In genomic region chr9:79471577-79472543, GRCh38 we compare ENCODE assay signal across 8 cellular contexts.
DNase-seq lines count a peak whose midpoint lies in the region; ATAC-seq, FAIRE-seq and TF ChIP-seq lines count a peak whose summit lies in the region.

No MANE protein-coding gene starts in this region.

- in situ Hi-C loops in Panc1 (cut with HindIII; ENCODE audit: low pct_unique_long_range_greater_than_20kb, low sequenced_read_pairs): no loop called here

- no TSS peak for BruUV-seq in Panc1 (replicated peaks; lab: Mats Ljungman, UMichigan)

- H3K27ac Mint-ChIP-seq in osteocyte (ENCODE audit: unreplicated experiment): no peak overlapping the region

- POLR2A ChIA-PET in Panc1 (lab: Charles Lee): no interaction called here

- TF ChIP-seq CTCF in Panc1 (IDR thresholded peaks at IDR 0.05) (peak; percentile 11; the same call in 1 of the 2 replicates), epithelial cell of proximal tubule (conservative IDR thresholded peaks at IDR 0.05; ENCODE audit: low read depth, low read length) (peak; percentile 54), osteocyte (IDR thresholded peaks at IDR 0.05) (peak; percentile 63)

- no peaks in the 10 kb centered on the region for H3K9me3 Mint-ChIP-seq in osteocyte (ENCODE audit: unreplicated experiment)

- CTCF ChIA-PET in Panc1 (lab: Charles Lee): no interaction called here

- DNase-seq in Right ventricle myocardium inferior (ENCODE audit: missing footprints) (no peak), cardiac septum (ENCODE audit: low spot score) (no peak), Panc1 (ENCODE audit: low read depth, low spot score) (no peak), epithelial cell of proximal tubule (ENCODE audit: low read depth) (no peak), osteocyte (ENCODE audit: extremely low spot score, unreplicated experiment) (peak; percentile 84), GM19239 (ENCODE audit: insufficient read length, low spot score) (no peak), NCI-H2107 (lab: John Stamatoyannopoulos, UW) (no peak)

- no peak for FAIRE-seq in GM19239 (lab: Jason Lieb, UNC)

- intact Hi-C loops in Right ventricle myocardium inferior (cut with DNase I): no loop called here
- intact Hi-C loops in cardiac septum (cut with DNase I): no loop called here
- intact Hi-C loops in Panc1 (cut with micrococcal nuclease; ENCODE audit: unreplicated experiment): no loop called here

- H3K4me3 Mint-ChIP-seq in osteocyte (ENCODE audit: unreplicated experiment): no peak overlapping the region

- no peaks in the 10 kb centered on the region for H3K27me3 Mint-ChIP-seq in osteocyte (ENCODE audit: unreplicated experiment)

- no peaks in the 10 kb centered on the region for H3K27me3 ChIP-seq in Panc1 (ENCODE audit: control insufficient read depth, insufficient read depth, low read length)

- no peaks in the 10 kb centered on the region for H3K36me3 ChIP-seq in Panc1 (ENCODE audit: control insufficient read depth, insufficient read depth, low read length)

- H3K27ac ChIP-seq in Panc1 (ENCODE audit: low read length): no peak overlapping the region

- ATAC-seq in Right ventricle myocardium inferior: peak; percentile 82
- ATAC-seq in Panc1: no peak
- no peak for ATAC-seq in GM18907 (IDR thresholded peaks at IDR 0.05; ENCODE audit: unreplicated experiment)

- no peaks in the 10 kb centered on the region for H3K36me3 Mint-ChIP-seq in osteocyte (ENCODE audit: unreplicated experiment)

- H3K9me3 ChIP-seq in Panc1 (ENCODE audit: control insufficient read depth, insufficient read depth, low read depth, low read length): no peaks in the 10 kb centered on the region

- no peak overlapping the region for H3K4me3 ChIP-seq in Panc1 (ENCODE audit: low read depth in 2 of 2, low read length in 2 of 2)
- no peak overlapping the region for H3K4me3 ChIP-seq in epithelial cell of proximal tubule (ENCODE audit: low read depth, low read length)

- H3K4me1 ChIP-seq in Panc1 (ENCODE audit: control insufficient read depth, insufficient read depth, low read length): no peaks in the 10 kb centered on the region

- peaks cover 4% of the 10 kb centered on the region for H3K4me1 Mint-ChIP-seq in osteocyte (ENCODE audit: unreplicated experiment)

Comparison
In these comparisons a context has a peak if more than half of its experiments do, and no peak if none do; other contexts are left out.
1. CTCF ChIP-seq: peak in every context shown above with its lines; median percentile 63 in osteocyte; 54 in epithelial cell of proximal tubule; 11 in Panc1.